In genomic region chr12:32561931-32562341, GRCh38 we compare ENCODE assay signal across 1 cellular context.
TF ChIP-seq lines count a peak whose summit lies in the region.

No MANE protein-coding gene starts in this region.

TF ChIP-seq in HepG2, 621 proteins besides CTCF, POLR2A, EP300 and RAD21 (continued from another document):
- TF ChIP-seq ZNF772 (CRISPR knock-in tag; IDR thresholded peaks at IDR 0.05) (no peak), FOXA1 (IDR thresholded peaks at IDR 0.05) (no peak), FOXA1 (CRISPR knock-in tag; IDR thresholded peaks at IDR 0.05) (0 out of 2 replicates have a peak, but pooled peaks have one; percentile 5), DRAP1 (CRISPR knock-in tag; IDR thresholded peaks at IDR 0.05) (peak; percentile 17; the same call in 1 of the 2 replicates), CBX2 (IDR thresholded peaks at IDR 0.05; ENCODE audit: low read depth, low read length) (no peak), CBX2 (CRISPR knock-in tag; IDR thresholded peaks at IDR 0.05; ENCODE audit: low read depth) (no peak), CHD2 (IDR thresholded peaks at IDR 0.05; ENCODE audit: low read depth, low read length) (no peak), JUN (CRISPR knock-in tag; IDR thresholded peaks at IDR 0.05) (no peak), ZNF503 (CRISPR knock-in tag; IDR thresholded peaks at IDR 0.05) (no peak), ZNF687 (CRISPR knock-in tag; IDR thresholded peaks at IDR 0.05) (no peak), ETS1 (CRISPR knock-in tag; IDR thresholded peaks at IDR 0.05) (no peak), STAT5B (CRISPR knock-in tag; IDR thresholded peaks at IDR 0.05) (no peak), FOXP4 (CRISPR knock-in tag; IDR thresholded peaks at IDR 0.05) (no peak), ZBTB33 (CRISPR knock-in tag; IDR thresholded peaks at IDR 0.05) (0 out of 2 replicates have a peak, but pooled peaks have one; percentile 24), MBNL3 (CRISPR knock-in tag; conservative IDR thresholded peaks at IDR 0.05) (no peak), ARNT (IDR thresholded peaks at IDR 0.05) (no peak), RARA (CRISPR knock-in tag; IDR thresholded peaks at IDR 0.05) (no peak)
TF ChIP-seq in HepG2: peak in this region for 6.
